8 cellular contexts compared by ENCODE assay signal in genomic region chr2:37652199-37652640, GRCh38.
DNase-seq lines count a peak whose midpoint lies in the region; ATAC-seq, FAIRE-seq and TF ChIP-seq lines count a peak whose summit lies in the region.
"Had no signal": no experiment of that assay in that cellular context is flagged by ENCODE, and none has a peak within 500 bp of the region (broad histone marks: within the 10 kb centered on the region; RNA-seq: fewer than 3 reads in every experiment).

No MANE protein-coding gene starts in this region.

- peak overlapping the region; percentile 94 for H3K27ac Mint-ChIP-seq in stimulated activated naive B cell treated with anti-CD40 and anti-IgM and Interleukin-4, amounts not matched to agents 10 μg/mL and 1 μg/mL and 100 μg/mL, for 72 hours

- FAIRE-seq in GM19239 (lab: Jason Lieb, UNC) = peak; percentile 56

- ATAC-seq in SK-N-SH treated with all-trans-retinoic acid at 6 μM for 48 hours (peak; percentile 53), HG02610 (IDR thresholded peaks at IDR 0.05; ENCODE audit: unreplicated experiment) (no peak)
- peak in 1 of 2 donors; percentile 15 for ATAC-seq in stimulated activated naive B cell treated with anti-CD40 and anti-IgM and Interleukin-4, amounts not matched to agents 10 μg/mL and 1 μg/mL and 100 μg/mL, for 72 hours (replicated peaks)

- peak overlapping the region in 1 of 2 donors; percentile 33 for H3K4me3 Mint-ChIP-seq in stimulated activated naive B cell treated with anti-CD40 and anti-IgM and Interleukin-4, amounts not matched to agents 10 μg/mL and 1 μg/mL and 100 μg/mL, for 72 hours

- DNase-seq in GM19239 (ENCODE audit: insufficient read length, low spot score) = no peak
- DNase-seq in fibroblast of peridontal ligament (ENCODE audit: extremely low read depth) = peak; percentile 73
- no peak for DNase-seq in stimulated activated naive B cell treated with anti-CD40 and anti-IgM and Interleukin-4, amounts not matched to agents 10 μg/mL and 1 μg/mL and 100 μg/mL, for 72 hours
- DNase-seq in stimulated activated CD4-positive, alpha-beta T cell treated with anti-CD3 and anti-CD28 coated beads, Interleukin-15, amount 100 ng/mL, for 24 hours = no peak
- no peak for DNase-seq in SKM-1 treated with dmso at 0.1 percent for 144 hours (lab: John Stamatoyannopoulos, UW; ENCODE audit: unreplicated experiment)
- DNase-seq: NCI-H82 had no signal

- peaks cover 12 to 16% of the 10 kb centered on the region in 2 donors for H3K36me3 Mint-ChIP-seq in stimulated activated naive B cell treated with anti-CD40 and anti-IgM and Interleukin-4, amounts not matched to agents 10 μg/mL and 1 μg/mL and 100 μg/mL, for 72 hours

- H3K4me1 Mint-ChIP-seq in stimulated activated naive B cell treated with anti-CD40 and anti-IgM and Interleukin-4, amounts not matched to agents 10 μg/mL and 1 μg/mL and 100 μg/mL, for 72 hours = peaks cover 63 to 80% of the 10 kb centered on the region in 2 donors

- H3K9me3 Mint-ChIP-seq in stimulated activated naive B cell treated with anti-CD40 and anti-IgM and Interleukin-4, amounts not matched to agents 10 μg/mL and 1 μg/mL and 100 μg/mL, for 72 hours = peaks cover 0 to 1% of the 10 kb centered on the region in 2 donors

- H3K27me3 Mint-ChIP-seq in stimulated activated naive B cell treated with anti-CD40 and anti-IgM and Interleukin-4, amounts not matched to agents 10 μg/mL and 1 μg/mL and 100 μg/mL, for 72 hours = no peaks in the 10 kb centered on the region

TF ChIP-seq in SK-N-SH treated with all-trans-retinoic acid at 6 μM for 48 hours, 23 proteins besides CTCF, POLR2A, EP300 and RAD21:
- no peak for TF ChIP-seq TOX (CRISPR knock-in tag; IDR thresholded peaks at IDR 0.05; ENCODE audit: borderline replicate concordance)
- TF ChIP-seq CREB5 (CRISPR knock-in tag; IDR thresholded peaks at IDR 0.05; ENCODE audit: low read depth) = no peak
